ENCODE assay signal across 10 cellular contexts in genomic region chr2:69554981-69555380, GRCh38.
A peak's percentile ranks its signal among the peaks of the same experiment; 100 is the strongest.
DNase-seq lines count a peak whose midpoint lies in the region; ATAC-seq and FAIRE-seq lines count a peak whose summit lies in the region.
"Had no signal": no experiment of that assay in that cellular context is flagged by ENCODE, and none has a peak within 500 bp of the region (broad histone marks: within the 10 kb centered on the region; RNA-seq: fewer than 3 reads in every experiment).

No MANE protein-coding gene starts in this region.

- ATAC-seq in activated CD8-positive, alpha-beta T cell treated with anti-CD3 and anti-CD28 coated beads, Interleukin-2, amount 10 ng/mL, durations not matched to agents 7 days and 5 days = peak; percentile 23
- ATAC-seq in HG03159 (IDR thresholded peaks at IDR 0.05; ENCODE audit: unreplicated experiment) = no peak
- ATAC-seq in GM21360 (IDR thresholded peaks at IDR 0.05; ENCODE audit: unreplicated experiment) = no peak
- no peak for ATAC-seq in GM19351 (IDR thresholded peaks at IDR 0.05; ENCODE audit: unreplicated experiment)
- ATAC-seq: psoas muscle had no signal

- FAIRE-seq in GM19239 (lab: Jason Lieb, UNC) (peak; percentile 91), frontal cortex (lab: Jason Lieb, UNC) (no peak)

- POLR2A ChIA-PET in activated CD8-positive, alpha-beta T cell treated with anti-CD3 and anti-CD28 coated beads, Interleukin-2, amount 10 ng/mL, durations not matched to agents 7 days and 5 days (lab: Charles Lee) = no interaction called here

- no peaks in the 10 kb centered on the region for H3K27me3 Mint-ChIP-seq in activated CD8-positive, alpha-beta T cell treated with anti-CD3 and anti-CD28 coated beads, Interleukin-2, amount 10 ng/mL, durations not matched to agents 7 days and 5 days (ENCODE audit: low read depth)
- no peaks in the 10 kb centered on the region for H3K27me3 Mint-ChIP-seq in immature natural killer cell (ENCODE audit: low read depth in 3 of 3)

- H3K4me3 Mint-ChIP-seq in activated CD8-positive, alpha-beta T cell treated with anti-CD3 and anti-CD28 coated beads, Interleukin-2, amount 10 ng/mL, durations not matched to agents 7 days and 5 days = no peak overlapping the region
- H3K4me3 Mint-ChIP-seq in immature natural killer cell = peak overlapping the region in 1 of 5 donors; percentile 0

- H3K4me1 Mint-ChIP-seq in activated CD8-positive, alpha-beta T cell treated with anti-CD3 and anti-CD28 coated beads, Interleukin-2, amount 10 ng/mL, durations not matched to agents 7 days and 5 days (ENCODE audit: low read depth) = peaks cover 37% of the 10 kb centered on the region
- peaks cover 55 to 78% of the 10 kb centered on the region in 2 donors for H3K4me1 Mint-ChIP-seq in immature natural killer cell

- H3K27ac Mint-ChIP-seq in activated CD8-positive, alpha-beta T cell treated with anti-CD3 and anti-CD28 coated beads, Interleukin-2, amount 10 ng/mL, durations not matched to agents 7 days and 5 days = peak overlapping the region; percentile 65
- H3K27ac Mint-ChIP-seq in immature natural killer cell = peak overlapping the region; percentile 5 to 77 (median 33)

- DNase-seq in Ammon's horn (ENCODE audit: low spot score) = peak; percentile 48
- peak; percentile 9 for DNase-seq in GM19239 (ENCODE audit: insufficient read length, low spot score)
- DNase-seq in activated CD8-positive, alpha-beta T cell treated with anti-CD3 and anti-CD28 coated beads, Interleukin-2, amount 10 ng/mL, durations not matched to agents 7 days and 5 days = no peak
- DNase-seq in immature natural killer cell = no peak
- no peak for DNase-seq in frontal cortex (ENCODE audit: low spot score in 2 of 2)
- DNase-seq: activated effector memory CD4-positive, alpha-beta T cell treated with anti-CD3 and anti-CD28 coated beads, Interleukin-2, amount 50 U/mL, for 16 hours; psoas muscle had no signal

- CTCF ChIA-PET in activated CD8-positive, alpha-beta T cell treated with anti-CD3 and anti-CD28 coated beads, Interleukin-2, amount 10 ng/mL, durations not matched to agents 7 days and 5 days (lab: Charles Lee) = interaction anchor here (1.2 to 3.6 kb wide), 4 partner anchors 11 to 261 kb away, joined by 3 to 34 read pairs (median 8); no protein-coding TSS in a partner anchor

- peaks cover 38% of the 10 kb centered on the region for H3K36me3 Mint-ChIP-seq in activated CD8-positive, alpha-beta T cell treated with anti-CD3 and anti-CD28 coated beads, Interleukin-2, amount 10 ng/mL, durations not matched to agents 7 days and 5 days (ENCODE audit: low read depth)
- H3K36me3 Mint-ChIP-seq in immature natural killer cell = peaks cover 0 to 5% (median 4%) of the 10 kb centered on the region in 3 donors

- H3K9me3 Mint-ChIP-seq in activated CD8-positive, alpha-beta T cell treated with anti-CD3 and anti-CD28 coated beads, Interleukin-2, amount 10 ng/mL, durations not matched to agents 7 days and 5 days (ENCODE audit: insufficient read depth) = no peaks in the 10 kb centered on the region
- H3K9me3 Mint-ChIP-seq in immature natural killer cell = no peaks in the 10 kb centered on the region

Comparison
In these comparisons a context has a peak if more than half of its experiments do, and no peak if none do; other contexts are left out.
1. DNase-seq: peak in Ammon's horn (single experiment) and GM19239 (single experiment); none in activated CD8-positive, alpha-beta T cell treated with anti-CD3 and anti-CD28 coated beads, Interleukin-2, amount 10 ng/mL, durations not matched to agents 7 days and 5 days (single experiment), immature natural killer cell (0 of 3) and frontal cortex (0 of 2).